26 cellular contexts compared by ENCODE assay signal in the genomic region with DNA sequence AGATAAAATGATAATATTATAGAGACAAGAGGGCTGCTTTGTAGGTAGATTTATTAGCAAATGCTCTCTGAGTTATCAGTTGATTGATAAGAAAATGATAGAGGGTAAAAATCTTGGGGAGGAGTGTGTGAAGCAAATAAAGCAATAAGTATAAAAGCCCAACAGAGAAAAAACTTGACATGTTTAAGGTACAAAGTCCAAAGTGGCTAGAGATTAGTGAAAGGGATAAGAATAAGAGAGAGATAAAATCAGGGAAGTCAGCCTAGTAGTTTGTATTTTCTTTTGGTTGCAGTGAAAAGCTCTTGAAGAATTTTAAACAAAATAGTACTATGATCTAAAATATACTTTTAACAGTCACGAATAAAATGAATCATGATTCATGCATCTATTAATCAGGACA.
"Had no signal": no experiment of that assay in that cellular context is flagged by ENCODE, and none has a peak within 500 bp of the region (broad histone marks: within the 10 kb centered on the region; RNA-seq: fewer than 3 reads in every experiment).

No MANE protein-coding gene starts in this region.

- H3K27ac ChIP-seq: adrenal gland, ascending aorta, breast epithelium, colonic mucosa, dorsolateral prefrontal cortex, esophagus squamous epithelium, heart right ventricle, lower lobe of right lung, neural progenitor cell, psoas muscle, right atrium auricular region, upper lobe of right lung, VCaP had no signal

- H3K4me3 ChIP-seq: adrenal gland, ascending aorta, breast epithelium, colonic mucosa, dorsolateral prefrontal cortex, esophagus squamous epithelium, heart right ventricle, lower lobe of right lung, neural progenitor cell, psoas muscle, right atrium auricular region, upper lobe of right lung had no signal

- H3K4me1 ChIP-seq: adrenal gland, ascending aorta, breast epithelium, heart right ventricle, lower lobe of right lung, psoas muscle, right atrium auricular region, upper lobe of right lung had no signal

- H3K27ac Mint-ChIP-seq: activated CD4-positive, alpha-beta memory T cell treated with anti-CD3 and anti-CD28 coated beads, Interleukin-2, amount 10 ng/mL, durations not matched to agents 7 days and 5 days; activated CD4-positive, alpha-beta T cell treated with anti-CD3 and anti-CD28 coated beads, Interleukin-2, amount 10 ng/mL, durations not matched to agents 24 days and 14 days; activated CD8-positive, alpha-beta memory T cell treated with anti-CD3 and anti-CD28 coated beads, Interleukin-2, amount 10 ng/mL, durations not matched to agents 7 days and 5 days; activated naive CD8-positive, alpha-beta T cell; naive thymus-derived CD4-positive, alpha-beta T cell; neural progenitor cell; T-helper 2 cell treated with Interferon-gamma antibody and Interleukin-4, amounts not matched to agents 5 μg/mL and 100 μg/mL, for 36 hours had no signal

- H3K9me3 ChIP-seq: adrenal gland, ascending aorta, breast epithelium, colonic mucosa, esophagus squamous epithelium, heart right ventricle, lower lobe of right lung, psoas muscle, right atrium auricular region, upper lobe of right lung had no signal

- H3K27me3 Mint-ChIP-seq: activated CD4-positive, alpha-beta memory T cell treated with anti-CD3 and anti-CD28 coated beads, Interleukin-2, amount 10 ng/mL, durations not matched to agents 7 days and 5 days; activated CD4-positive, alpha-beta T cell treated with anti-CD3 and anti-CD28 coated beads, Interleukin-2, amount 10 ng/mL, durations not matched to agents 24 days and 14 days; activated CD8-positive, alpha-beta memory T cell treated with anti-CD3 and anti-CD28 coated beads, Interleukin-2, amount 10 ng/mL, durations not matched to agents 7 days and 5 days; central memory CD8-positive, alpha-beta T cell had no signal

- H2AFZ ChIP-seq: neural progenitor cell had no signal

- H3K9ac ChIP-seq: neural progenitor cell had no signal

- H3K27me3 ChIP-seq: adrenal gland, ascending aorta, breast epithelium, colonic mucosa, dorsolateral prefrontal cortex, esophagus squamous epithelium, neural progenitor cell, right atrium auricular region, upper lobe of right lung had no signal

- H3K4me1 Mint-ChIP-seq: activated CD4-positive, alpha-beta memory T cell treated with anti-CD3 and anti-CD28 coated beads, Interleukin-2, amount 10 ng/mL, durations not matched to agents 7 days and 5 days; activated CD4-positive, alpha-beta T cell treated with anti-CD3 and anti-CD28 coated beads, Interleukin-2, amount 10 ng/mL, durations not matched to agents 24 days and 14 days; activated CD8-positive, alpha-beta memory T cell treated with anti-CD3 and anti-CD28 coated beads, Interleukin-2, amount 10 ng/mL, durations not matched to agents 7 days and 5 days; central memory CD8-positive, alpha-beta T cell had no signal

- H3K36me3 Mint-ChIP-seq: activated CD8-positive, alpha-beta memory T cell treated with anti-CD3 and anti-CD28 coated beads, Interleukin-2, amount 10 ng/mL, durations not matched to agents 7 days and 5 days; activated naive CD8-positive, alpha-beta T cell; naive thymus-derived CD4-positive, alpha-beta T cell; neural progenitor cell had no signal

- H3K9me3 Mint-ChIP-seq: activated CD4-positive, alpha-beta memory T cell treated with anti-CD3 and anti-CD28 coated beads, Interleukin-2, amount 10 ng/mL, durations not matched to agents 7 days and 5 days; activated CD4-positive, alpha-beta T cell treated with anti-CD3 and anti-CD28 coated beads, Interleukin-2, amount 10 ng/mL, durations not matched to agents 24 days and 14 days; central memory CD8-positive, alpha-beta T cell; naive thymus-derived CD4-positive, alpha-beta T cell; neural progenitor cell; T-helper 2 cell treated with Interferon-gamma antibody and Interleukin-4, amounts not matched to agents 5 μg/mL and 100 μg/mL, for 36 hours had no signal

- ATAC-seq: activated CD4-positive, CD25-positive, alpha-beta regulatory T cell treated with anti-CD3 and anti-CD28 coated beads, Interleukin-2, amount 50 U/mL, for 24 hours; activated CD8-positive, alpha-beta memory T cell treated with anti-CD3 and anti-CD28 coated beads, Interleukin-2, amount 10 ng/mL, durations not matched to agents 7 days and 5 days; heart right ventricle; lower lobe of right lung; naive thymus-derived CD4-positive, alpha-beta T cell; psoas muscle; upper lobe of right lung had no signal

- FAIRE-seq: keratinocyte had no signal

- H3K4me3 Mint-ChIP-seq: activated CD4-positive, alpha-beta memory T cell treated with anti-CD3 and anti-CD28 coated beads, Interleukin-2, amount 10 ng/mL, durations not matched to agents 7 days and 5 days; activated CD4-positive, alpha-beta T cell treated with anti-CD3 and anti-CD28 coated beads, Interleukin-2, amount 10 ng/mL, durations not matched to agents 24 days and 14 days; activated CD8-positive, alpha-beta memory T cell treated with anti-CD3 and anti-CD28 coated beads, Interleukin-2, amount 10 ng/mL, durations not matched to agents 7 days and 5 days; activated naive CD8-positive, alpha-beta T cell; central memory CD8-positive, alpha-beta T cell; naive thymus-derived CD4-positive, alpha-beta T cell; neural progenitor cell; T-helper 2 cell treated with Interferon-gamma antibody and Interleukin-4, amounts not matched to agents 5 μg/mL and 100 μg/mL, for 36 hours had no signal

- H3K4me2 ChIP-seq: neural progenitor cell had no signal

- DNase-seq: activated CD4-positive, alpha-beta memory T cell treated with anti-CD3 and anti-CD28 coated beads, Interleukin-2, amount 10 ng/mL, durations not matched to agents 7 days and 5 days; activated CD4-positive, alpha-beta T cell treated with anti-CD3 and anti-CD28 coated beads, Interleukin-2, amount 10 ng/mL, durations not matched to agents 24 days and 14 days; activated CD8-positive, alpha-beta memory T cell treated with anti-CD3 and anti-CD28 coated beads, Interleukin-2, amount 10 ng/mL, durations not matched to agents 7 days and 5 days; activated gamma-delta T cell treated with Interleukin-2 at 50 U/mL for 16 hours; activated T-cell treated with anti-CD3 and anti-CD28 coated beads for 4 hours; adrenal gland; colonic mucosa; dorsolateral prefrontal cortex; esophagus squamous epithelium; heart right ventricle; lower lobe of right lung; naive thymus-derived CD4-positive, alpha-beta T cell; psoas muscle; stimulated activated CD4-positive, alpha-beta T cell treated with anti-CD3 and anti-CD28 coated beads, Interleukin-4, amount 100 ng/mL, for 24 hours; stimulated activated naive CD4-positive, alpha-beta T cell treated with Interleukin-2 at 50 U/mL for 16 hours; upper lobe of right lung had no signal

- H3K36me3 ChIP-seq: adrenal gland, ascending aorta, breast epithelium, colonic mucosa, esophagus squamous epithelium, heart right ventricle, lower lobe of right lung, neural progenitor cell, right atrium auricular region, upper lobe of right lung had no signal
